Comparison of ENCODE assay signal across 15 cellular contexts in the genomic region with DNA sequence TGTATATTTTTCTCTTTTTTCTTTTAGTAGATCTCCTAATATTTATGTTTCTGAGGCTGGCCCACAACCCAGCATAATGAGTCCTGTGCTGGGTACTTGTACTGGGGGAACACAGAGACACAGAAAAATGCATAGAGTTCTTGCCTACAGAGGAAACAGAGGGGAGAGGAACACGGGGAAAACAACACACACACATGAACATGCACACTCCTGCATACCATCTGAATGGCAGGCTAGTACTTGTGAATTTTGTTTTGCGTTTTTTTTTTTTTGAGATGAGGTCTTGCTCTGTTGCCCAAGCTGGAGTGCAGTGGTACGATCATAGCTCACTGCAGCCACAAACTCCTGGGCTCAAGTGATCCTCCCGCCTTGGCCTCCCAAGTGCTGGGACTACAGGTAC.
"Had no signal": no experiment of that assay in that cellular context is flagged by ENCODE, and none has a peak within 500 bp of the region (broad histone marks: within the 10 kb centered on the region; RNA-seq: fewer than 3 reads in every experiment).

No MANE protein-coding gene starts in this region.

- H3K27ac Mint-ChIP-seq: activated CD4-positive, alpha-beta T cell treated with anti-CD3 and anti-CD28 coated beads, Interleukin-2, amount 10 ng/mL, durations not matched to agents 7 days and 5 days; activated CD8-positive, alpha-beta T cell treated with anti-CD3 and anti-CD28 coated beads, Interleukin-2, amount 10 ng/mL, durations not matched to agents 7 days and 5 days; natural killer cell treated with Interleukin-12 subunit alpha and Interleukin-12 subunit beta and Interleukin-15 and Interleukin-18, amount 100 ng/mL, for 72 hours; T-helper 1 cell treated with Interleukin-12 subunit alpha and Interleukin-12 subunit beta and Interleukin-4 antibody, amounts not matched to agents 30 μg/mL and 1 μg/mL, for 36 hours had no signal

- H3K9me3 ChIP-seq: spleen, thyroid gland had no signal

- H3K27me3 ChIP-seq: cardiac muscle cell, spleen, thyroid gland had no signal

- H3K27me3 Mint-ChIP-seq: activated CD4-positive, alpha-beta T cell treated with anti-CD3 and anti-CD28 coated beads, Interleukin-2, amount 10 ng/mL, durations not matched to agents 7 days and 5 days; activated naive CD8-positive, alpha-beta T cell; natural killer cell treated with Interleukin-12 subunit alpha and Interleukin-12 subunit beta and Interleukin-15 and Interleukin-18, amount 100 ng/mL, for 72 hours had no signal

- H3K4me3 Mint-ChIP-seq: activated CD4-positive, alpha-beta T cell treated with anti-CD3 and anti-CD28 coated beads, Interleukin-2, amount 10 ng/mL, durations not matched to agents 7 days and 5 days; activated CD8-positive, alpha-beta T cell treated with anti-CD3 and anti-CD28 coated beads, Interleukin-2, amount 10 ng/mL, durations not matched to agents 7 days and 5 days; activated naive CD8-positive, alpha-beta T cell; activated T-cell treated with anti-CD3 and anti-CD28 coated beads, Interleukin-2, amount 50 U/mL, for 4 hours; effector memory CD8-positive, alpha-beta T cell; natural killer cell treated with Interleukin-12 subunit alpha and Interleukin-12 subunit beta and Interleukin-15 and Interleukin-18, amount 100 ng/mL, for 72 hours; T-helper 1 cell treated with Interleukin-12 subunit alpha and Interleukin-12 subunit beta and Interleukin-4 antibody, amounts not matched to agents 30 μg/mL and 1 μg/mL, for 36 hours had no signal

- H3K36me3 Mint-ChIP-seq: activated naive CD8-positive, alpha-beta T cell; natural killer cell treated with Interleukin-12 subunit alpha and Interleukin-12 subunit beta and Interleukin-15 and Interleukin-18, amount 100 ng/mL, for 72 hours had no signal

- H3K27ac ChIP-seq: cardiac muscle cell, parathyroid adenoma, spleen, thyroid gland had no signal

- H3K9me3 Mint-ChIP-seq: activated CD4-positive, alpha-beta T cell treated with anti-CD3 and anti-CD28 coated beads, Interleukin-2, amount 10 ng/mL, durations not matched to agents 7 days and 5 days; activated T-cell treated with anti-CD3 and anti-CD28 coated beads, Interleukin-2, amount 50 U/mL, for 4 hours; effector memory CD8-positive, alpha-beta T cell; natural killer cell treated with Interleukin-12 subunit alpha and Interleukin-12 subunit beta and Interleukin-15 and Interleukin-18, amount 100 ng/mL, for 72 hours; T-helper 1 cell treated with Interleukin-12 subunit alpha and Interleukin-12 subunit beta and Interleukin-4 antibody, amounts not matched to agents 30 μg/mL and 1 μg/mL, for 36 hours had no signal

- H3K36me3 ChIP-seq: cardiac muscle cell, spleen, thyroid gland had no signal

- H3K9ac ChIP-seq: parathyroid adenoma had no signal

- H3K4me3 ChIP-seq: cardiac muscle cell, spleen, thyroid gland had no signal

- H2AFZ ChIP-seq: parathyroid adenoma had no signal

- DNase-seq: activated CD4-positive, alpha-beta T cell treated with anti-CD3 and anti-CD28 coated beads, Interleukin-2, amount 10 ng/mL, durations not matched to agents 7 days and 5 days; activated CD8-positive, alpha-beta memory T cell treated with anti-CD3 and anti-CD28 coated beads, Interleukin-2, amount 50 U/mL, for 4 hours; activated CD8-positive, alpha-beta T cell treated with anti-CD3 and anti-CD28 coated beads, Interleukin-2, amount 10 ng/mL, durations not matched to agents 7 days and 5 days; activated effector memory CD4-positive, alpha-beta T cell treated with Interleukin-2 at 50 U/mL for 16 hours; activated T-cell treated with anti-CD3 and anti-CD28 coated beads, Interleukin-2, amount 50 U/mL, for 4 hours; effector memory CD8-positive, alpha-beta T cell; spleen; stimulated activated naive CD4-positive, alpha-beta T cell; thyroid gland had no signal

- ATAC-seq: activated CD4-positive, CD25-positive, alpha-beta regulatory T cell treated with anti-CD3 and anti-CD28 coated beads, Interleukin-2, amount 50 U/mL, for 24 hours; activated CD8-positive, alpha-beta T cell treated with anti-CD3 and anti-CD28 coated beads, Interleukin-2, amount 10 ng/mL, durations not matched to agents 7 days and 5 days; activated T-cell treated with anti-CD3 and anti-CD28 coated beads, Interleukin-2, amount 50 U/mL, for 4 hours; effector memory CD8-positive, alpha-beta T cell; natural killer cell treated with Interleukin-12 subunit alpha and Interleukin-12 subunit beta and Interleukin-15 and Interleukin-18, amount 100 ng/mL, for 72 hours had no signal
